Comparison of ENCODE assay signal across 15 cellular contexts in genomic region chr3:131582438-131582837, GRCh38.
A peak's percentile ranks its signal among the peaks of the same experiment; 100 is the strongest.
DNase-seq lines count a peak whose midpoint lies in the region; ATAC-seq and TF ChIP-seq lines count a peak whose summit lies in the region.
"Had no signal": no experiment of that assay in that cellular context is flagged by ENCODE, and none has a peak within 500 bp of the region (broad histone marks: within the 10 kb centered on the region; RNA-seq: fewer than 3 reads in every experiment).

No MANE protein-coding gene starts in this region.

- TF ChIP-seq POLR2A in NB4 (IDR thresholded peaks at IDR 0.05; ENCODE audit: extremely low read depth, insufficient read length): no peak

- no peaks in the 10 kb centered on the region for H3K27me3 Mint-ChIP-seq in WTC11 (ENCODE audit: low read depth)
- H3K27me3 Mint-ChIP-seq in activated CD4-positive, alpha-beta memory T cell treated with anti-CD3 and anti-CD28 coated beads for 36 hours: peaks cover 7% of the 10 kb centered on the region

- POLR2A ChIA-PET in WTC11 (lab: Charles Lee): no interaction called here
- POLR2A ChIA-PET in activated CD4-positive, alpha-beta memory T cell treated with anti-CD3 and anti-CD28 coated beads for 36 hours (lab: Charles Lee): no interaction called here

- ATAC-seq in WTC11: no peak

- no peaks in the 10 kb centered on the region for H3K36me3 Mint-ChIP-seq in WTC11
- H3K36me3 Mint-ChIP-seq in activated CD4-positive, alpha-beta memory T cell treated with anti-CD3 and anti-CD28 coated beads for 36 hours: no peaks in the 10 kb centered on the region
- H3K36me3 Mint-ChIP-seq: CD14-positive monocyte; CD8-positive, alpha-beta memory T cell had no signal

- CTCF ChIA-PET in WTC11 (lab: Charles Lee): no interaction called here
- CTCF ChIA-PET in activated CD4-positive, alpha-beta memory T cell treated with anti-CD3 and anti-CD28 coated beads for 36 hours (lab: Charles Lee): no interaction called here

- no peaks in the 10 kb centered on the region for H3K9me3 Mint-ChIP-seq in WTC11
- no peaks in the 10 kb centered on the region for H3K9me3 Mint-ChIP-seq in activated CD4-positive, alpha-beta memory T cell treated with anti-CD3 and anti-CD28 coated beads for 36 hours
- H3K9me3 Mint-ChIP-seq: CD8-positive, alpha-beta memory T cell; HFFc6 had no signal

- no peak overlapping the region for H3K27ac Mint-ChIP-seq in WTC11
- no peak overlapping the region for H3K27ac Mint-ChIP-seq in activated CD4-positive, alpha-beta memory T cell treated with anti-CD3 and anti-CD28 coated beads for 36 hours
- H3K27ac Mint-ChIP-seq: CD14-positive monocyte; CD8-positive, alpha-beta memory T cell; HFFc6 had no signal

- intact Hi-C loops in activated CD4-positive, alpha-beta memory T cell treated with anti-CD3 and anti-CD28 coated beads for 36 hours (cut with micrococcal nuclease): no loop called here

- H3K4me1 Mint-ChIP-seq in WTC11: no peaks in the 10 kb centered on the region
- no peaks in the 10 kb centered on the region for H3K4me1 Mint-ChIP-seq in activated CD4-positive, alpha-beta memory T cell treated with anti-CD3 and anti-CD28 coated beads for 36 hours (ENCODE audit: low read depth)
- H3K4me1 Mint-ChIP-seq: CD14-positive monocyte; CD8-positive, alpha-beta memory T cell had no signal

- DNase-seq in DMS 273 (lab: John Stamatoyannopoulos, UW; ENCODE audit: unreplicated experiment) (peak; percentile 7), DMS 273 treated with DMSO at 0.1 percent for 48 hours (lab: John Stamatoyannopoulos, UW) (no peak), NB4 (ENCODE audit: low read depth) (peak; percentile 2), WTC11 (ENCODE audit: low spot score) (no peak), NK-92 (lab: John Stamatoyannopoulos, UW; ENCODE audit: unreplicated experiment) (no peak), CD1c-positive myeloid dendritic cell (ENCODE audit: extremely low spot score) (no peak)
- DNase-seq in activated CD4-positive, alpha-beta memory T cell treated with anti-CD3 and anti-CD28 coated beads for 36 hours: no peak
- DNase-seq: Caco-2; CD8-positive, alpha-beta memory T cell; DMS79 treated with DMSO at 0.1 percent for 48 hours; EL; GDM1; HCEC 1CT; HFFc6 had no signal

- H3K4me3 Mint-ChIP-seq in WTC11: no peak overlapping the region
- H3K4me3 Mint-ChIP-seq in activated CD4-positive, alpha-beta memory T cell treated with anti-CD3 and anti-CD28 coated beads for 36 hours: no peak overlapping the region
- H3K4me3 Mint-ChIP-seq: CD14-positive monocyte; CD8-positive, alpha-beta memory T cell; HFFc6 had no signal

- TF ChIP-seq CTCF in NB4 (IDR thresholded peaks at IDR 0.05; ENCODE audit: low read depth, low read length) (no peak), WTC11 (IDR thresholded peaks at IDR 0.05) (no peak)

- H3K4me3 ChIP-seq in NB4 (ENCODE audit: low read depth, low read length): no peak overlapping the region

TF ChIP-seq in WTC11, 78 proteins besides CTCF, POLR2A, EP300 and RAD21:
- TF ChIP-seq RORB (CRISPR knock-in tag; IDR thresholded peaks at IDR 0.05) (no peak), NFATC4 (CRISPR knock-in tag; IDR thresholded peaks at IDR 0.05) (no peak), FOXP4 (CRISPR knock-in tag; IDR thresholded peaks at IDR 0.05) (no peak), GTF2I (CRISPR knock-in tag; conservative IDR thresholded peaks at IDR 0.05) (no peak)
- TF ChIP-seq, protein P1, sequence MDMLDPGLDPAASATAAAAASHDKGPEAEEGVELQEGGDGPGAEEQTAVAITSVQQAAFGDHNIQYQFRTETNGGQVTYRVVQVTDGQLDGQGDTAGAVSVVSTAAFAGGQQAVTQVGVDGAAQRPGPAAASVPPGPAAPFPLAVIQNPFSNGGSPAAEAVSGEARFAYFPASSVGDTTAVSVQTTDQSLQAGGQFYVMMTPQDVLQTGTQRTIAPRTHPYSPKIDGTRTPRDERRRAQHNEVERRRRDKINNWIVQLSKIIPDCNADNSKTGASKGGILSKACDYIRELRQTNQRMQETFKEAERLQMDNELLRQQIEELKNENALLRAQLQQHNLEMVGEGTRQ (CRISPR knock-in tag; IDR thresholded peaks at IDR 0.05): peak; percentile 38; the same call in 1 of the 2 replicates
- TF ChIP-seq, protein P2, sequence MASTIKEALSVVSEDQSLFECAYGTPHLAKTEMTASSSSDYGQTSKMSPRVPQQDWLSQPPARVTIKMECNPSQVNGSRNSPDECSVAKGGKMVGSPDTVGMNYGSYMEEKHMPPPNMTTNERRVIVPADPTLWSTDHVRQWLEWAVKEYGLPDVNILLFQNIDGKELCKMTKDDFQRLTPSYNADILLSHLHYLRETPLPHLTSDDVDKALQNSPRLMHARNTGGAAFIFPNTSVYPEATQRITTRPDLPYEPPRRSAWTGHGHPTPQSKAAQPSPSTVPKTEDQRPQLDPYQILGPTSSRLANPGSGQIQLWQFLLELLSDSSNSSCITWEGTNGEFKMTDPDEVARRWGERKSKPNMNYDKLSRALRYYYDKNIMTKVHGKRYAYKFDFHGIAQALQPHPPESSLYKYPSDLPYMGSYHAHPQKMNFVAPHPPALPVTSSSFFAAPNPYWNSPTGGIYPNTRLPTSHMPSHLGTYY (CRISPR knock-in tag; IDR thresholded peaks at IDR 0.05): no peak
TF ChIP-seq in WTC11: peak in this region for 1.

Comparison
In these comparisons a context has a peak if more than half of its experiments do, and no peak if none do; other contexts are left out.
1. DNase-seq: peak in DMS 273 (single experiment) and NB4 (single experiment); none in DMS 273 treated with DMSO at 0.1 percent for 48 hours (single experiment), WTC11 (single experiment), NK-92 (single experiment), activated CD4-positive, alpha-beta memory T cell treated with anti-CD3 and anti-CD28 coated beads for 36 hours (single experiment) and CD1c-positive myeloid dendritic cell (single experiment).